25 cellular contexts compared by ENCODE assay signal in genomic region chr19:13050274-13050673, GRCh38. TPM values are rescaled to one million over a fixed set of nuclear protein-coding genes. Genes with fewer than 3 reads are reported as not detected.
A peak's percentile ranks its signal among the peaks of the same experiment; 100 is the strongest.
DNase-seq lines count a peak whose midpoint lies in the region; ATAC-seq and TF ChIP-seq lines count a peak whose summit lies in the region.
"Had no signal": no experiment of that assay in that cellular context is flagged by ENCODE, and none has a peak within 500 bp of the region (broad histone marks: within the 10 kb centered on the region; RNA-seq: fewer than 3 reads in every experiment).

No MANE protein-coding gene starts in this region.

- TF ChIP-seq POLR2A in IMR-90 (IDR thresholded peaks at IDR 0.05; ENCODE audit: low read depth, low read length) (no peak), suprapubic skin (IDR thresholded peaks at IDR 0.05) (no peak)

- no peak overlapping the region; the same call in 1 of the 2 replicates for H3K23ac ChIP-seq in IMR-90 (ENCODE audit: low read depth, low read length)

- ATAC-seq in IMR-90 (ENCODE audit: low read depth) = no peak
- ATAC-seq in GM18858 (IDR thresholded peaks at IDR 0.05; ENCODE audit: unreplicated experiment) = no peak
- ATAC-seq in HG03378 (IDR thresholded peaks at IDR 0.05; ENCODE audit: unreplicated experiment) = no peak
- no peak for ATAC-seq in HG02571 (IDR thresholded peaks at IDR 0.05; ENCODE audit: unreplicated experiment)
- ATAC-seq: activated CD8-positive, alpha-beta T cell treated with anti-CD3 and anti-CD28 coated beads, Interleukin-2, amount 10 ng/mL, durations not matched to agents 7 days and 5 days had no signal

- TF ChIP-seq RAD21 in IMR-90 (IDR thresholded peaks at IDR 0.05; ENCODE audit: low read length) = no peak

- no peak overlapping the region for H2BK15ac ChIP-seq in IMR-90 (ENCODE audit: low read depth, low read length)

- no peak overlapping the region for H3K14ac ChIP-seq in IMR-90 (replicated peaks; ENCODE audit: low read depth, low read length)

- H3K27me3 ChIP-seq in IMR-90 (ENCODE audit: control insufficient read depth, insufficient read depth, low read length) (no peaks in the 10 kb centered on the region), ascending aorta (no peaks in the 10 kb centered on the region), muscle layer of colon (ENCODE audit: control insufficient read depth in 1 of 2, insufficient read depth in 2 of 2, low read length in 2 of 2) (no peaks in the 10 kb centered on the region), suprapubic skin (no peaks in the 10 kb centered on the region)
- H3K27me3 ChIP-seq: right atrium auricular region had no signal

- H3K4me1 ChIP-seq in IMR-90 (ENCODE audit: control insufficient read depth, insufficient read depth, low read length) = peaks cover 43% of the 10 kb centered on the region
- H3K4me1 ChIP-seq in ascending aorta = peaks cover 44 to 89% of the 10 kb centered on the region in 2 donors
- peaks cover 84% of the 10 kb centered on the region for H3K4me1 ChIP-seq in muscle layer of colon (ENCODE audit: insufficient read depth, low read length)
- peaks cover 96% of the 10 kb centered on the region for H3K4me1 ChIP-seq in suprapubic skin

- no peak for TF ChIP-seq EP300 in suprapubic skin (IDR thresholded peaks at IDR 0.05)

- H2BK5ac ChIP-seq in IMR-90 (ENCODE audit: low read depth, low read length, poor library complexity, severe bottlenecking) = no peak overlapping the region

- no peak overlapping the region for H2AFZ ChIP-seq in IMR-90 (replicated peaks; ENCODE audit: low read length, poor library complexity)

- POLR2A ChIA-PET in IMR-90 (lab: Charles Lee; ENCODE audit: unreplicated experiment) = no interaction called here

- DNase-seq in IMR-90 (no peak), ascending aorta (ENCODE audit: low spot score in 2 of 2) (no peak), suprapubic skin (ENCODE audit: low spot score in 2 of 2) (no peak), AG20443 (ENCODE audit: low spot score) (no peak)
- DNase-seq: activated CD4-positive, alpha-beta T cell treated with anti-CD3 and anti-CD28 coated beads for 1 hour; activated CD8-positive, alpha-beta T cell treated with anti-CD3 and anti-CD28 coated beads, Interleukin-2, amount 10 ng/mL, durations not matched to agents 7 days and 5 days; activated naive CD4-positive, alpha-beta T cell treated with Interleukin-2 at 50 U/mL for 16 hours; activated T-cell treated with anti-CD3 and anti-CD28 coated beads, Interleukin-2, amount 50 U/mL, for 1 hour; amygdala; CD4-positive, alpha-beta memory T cell; cerebellar nuclear complex; DMS 273 treated with DMSO at 0.1 percent for 48 hours; effector CD8-positive, alpha-beta T cell; kidney; MM.1S; naive B cell; NCI-H146; NCI-H2171; NCI-H524; stimulated activated CD8-positive, alpha-beta memory T cell treated with anti-CD3 and anti-CD28 coated beads, Interleukin-4, amount 100 ng/mL, for 48 hours had no signal

- H2AK9ac ChIP-seq in IMR-90 (replicated peaks; ENCODE audit: low read depth, low read length, poor library complexity) = no peak overlapping the region

- CTCF ChIA-PET in IMR-90 (lab: Yijun Ruan, JAX) = interaction anchor here (1.4 kb wide), 1 partner anchor 17 kb away, joined by 5 read pairs; no protein-coding TSS in a partner anchor

- H3K56ac ChIP-seq in IMR-90 (ENCODE audit: extremely low read depth, insufficient read depth, low read length) = no peak overlapping the region

- WGBS in IMR-90 (ENCODE audit: extremely low coverage in 2 of 2, insufficient read length in 1 of 2), 2 experiments = 20% methylated on average over 1 of the region's 4 CpGs; no CpG with 5 or more reads in 1 of the 2 experiments
- WGBS in suprapubic skin = 41% methylated on average over 4 of the region's 4 CpGs

- H3K79me1 ChIP-seq in IMR-90 (ENCODE audit: low read depth in 1 of 2, low read length in 2 of 2) = peaks cover 55 to 91% of the 10 kb centered on the region in 2 experiments

- dilution Hi-C loops in IMR-90 (cut with HindIII; ENCODE audit: low sequenced_read_pairs, unreplicated experiment) = no loop called here

- H3K4ac ChIP-seq in IMR-90 (ENCODE audit: low read depth, low read length) = no peak overlapping the region

- H3K27ac ChIP-seq in IMR-90 (ENCODE audit: insufficient read depth, low read length) (no peak overlapping the region), ascending aorta (peak overlapping the region; percentile 99), muscle layer of colon (ENCODE audit: low read depth, low read length) (peak overlapping the region; percentile 41), suprapubic skin (peak overlapping the region; percentile 92)

- H3K36me3 ChIP-seq in IMR-90 (ENCODE audit: control insufficient read depth, insufficient read depth, low read length) = peaks cover 27% of the 10 kb centered on the region
- H3K36me3 ChIP-seq in ascending aorta = no peaks in the 10 kb centered on the region
- no peaks in the 10 kb centered on the region for H3K36me3 ChIP-seq in muscle layer of colon (ENCODE audit: insufficient read depth, low read length)
- no peaks in the 10 kb centered on the region for H3K36me3 ChIP-seq in suprapubic skin

- no peak for TF ChIP-seq CTCF in IMR-90 (conservative IDR thresholded peaks at IDR 0.05; ENCODE audit: low read depth, low read length)
- TF ChIP-seq CTCF in ascending aorta (IDR thresholded peaks at IDR 0.05) = no peak
- TF ChIP-seq CTCF in suprapubic skin (IDR thresholded peaks at IDR 0.05) = no peak

- H3K4me2 ChIP-seq in IMR-90 (ENCODE audit: low read depth, low read length) = no peak overlapping the region

- H3K18ac ChIP-seq in IMR-90 (ENCODE audit: low read depth, low read length) = no peak overlapping the region

- peaks cover 18% of the 10 kb centered on the region for H4K20me1 ChIP-seq in IMR-90 (ENCODE audit: insufficient read depth, low read length)

- H3K4me3 ChIP-seq in IMR-90 (ENCODE audit: insufficient read depth, low read depth, low read length) (no peak overlapping the region), ascending aorta (no peak overlapping the region), muscle layer of colon (ENCODE audit: low read depth in 1 of 2, low read length in 2 of 2) (no peak overlapping the region), suprapubic skin (no peak overlapping the region)
- H3K4me3 ChIP-seq: right atrium auricular region had no signal

- peaks cover 45% of the 10 kb centered on the region for H3K9me1 ChIP-seq in IMR-90 (ENCODE audit: insufficient read depth, low read length)

- H4K5ac ChIP-seq in IMR-90 (ENCODE audit: low read depth, low read length) = no peak overlapping the region

- peak overlapping the region; percentile 28; the same call in 1 of the 2 replicates for H2AK5ac ChIP-seq in IMR-90 (ENCODE audit: low read depth, low read length)

- intact Hi-C loops in IMR-90 (cut with micrococcal nuclease) = no loop called here
- intact Hi-C loops in ascending aorta (cut with DNase I) = no loop called here

- H2BK20ac ChIP-seq in IMR-90 (ENCODE audit: low read depth, low read length) = no peak overlapping the region

- no TSS peak for BruUV-seq in IMR-90 (replicated peaks; lab: Mats Ljungman, UMichigan)

- in situ Hi-C loops in IMR-90 (cut with MboI; ENCODE audit: low sequenced_read_pairs) = no loop called here

- no peak overlapping the region for H2BK120ac ChIP-seq in IMR-90 (ENCODE audit: low read depth, low read length)

- H4K8ac ChIP-seq in IMR-90 (ENCODE audit: low read depth in 2 of 2, low read length in 2 of 2) = no peak overlapping the region

- H4K91ac ChIP-seq in IMR-90 (ENCODE audit: insufficient read depth, low read depth, low read length) = no peak overlapping the region

- H3K9ac ChIP-seq in IMR-90 (ENCODE audit: low read depth, low read length) (no peak overlapping the region), muscle layer of colon (ENCODE audit: low read length) (no peak overlapping the region)

- no peaks in the 10 kb centered on the region for H3K9me3 ChIP-seq in IMR-90 (ENCODE audit: control insufficient read depth, insufficient read depth, low read length)
- H3K9me3 ChIP-seq in ascending aorta = no peaks in the 10 kb centered on the region
- H3K9me3 ChIP-seq in muscle layer of colon (ENCODE audit: low read length) = no peaks in the 10 kb centered on the region
- H3K9me3 ChIP-seq in suprapubic skin = no peaks in the 10 kb centered on the region
- H3K9me3 ChIP-seq: right atrium auricular region had no signal

TF ChIP-seq in IMR-90, 13 proteins besides CTCF, POLR2A, EP300 and RAD21:
- TF ChIP-seq NFE2L2 (IDR thresholded peaks at IDR 0.05; ENCODE audit: low read depth, low read length) (no peak), RCOR1 (IDR thresholded peaks at IDR 0.05; ENCODE audit: insufficient replicate concordance, low read length) (no peak), ELK1 (IDR thresholded peaks at IDR 0.05; ENCODE audit: borderline replicate concordance, low read depth, low read length) (no peak)

RNA-seq across cellular contexts. Expression of gene LYL1, which starts 52.4 kb away (rescaled TPM):
- total RNA-seq in IMR-90 (2012; rRNA removed) (0.28 and 0.36 TPM in 2 replicates), ascending aorta (46.7 TPM), suprapubic skin (1 to 10 TPM; 1.5 to 2.7 (median 2.2) TPM)
- 0.39 and 0.63 TPM in 2 replicates for polyA plus RNA-seq in IMR-90 (2012; rRNA removed)
- polyA plus RNA-seq in IMR-90 (2012; cell fraction: cytosol; rRNA removed) = 0.17 and 0.64 TPM in 2 replicates
- polyA plus RNA-seq in IMR-90 (2012; cell fraction: nucleus; rRNA removed; ENCODE audit: low replicate concordance) = 0.56 and 1.4 TPM in 2 replicates

RNA-seq across cellular contexts. Expression of gene NFIX, which starts 55.0 kb away (rescaled TPM):
- total RNA-seq in IMR-90 (2012; rRNA removed) = 10.0 and 10.2 TPM in 2 replicates
- 46.9 and 47.7 TPM in 2 replicates for polyA plus RNA-seq in IMR-90 (2012; rRNA removed)
- polyA plus RNA-seq in IMR-90 (2012; cell fraction: cytosol; rRNA removed) = 34.3 and 53.4 TPM in 2 replicates
- 34.8 and 48.3 TPM in 2 replicates for polyA plus RNA-seq in IMR-90 (2012; cell fraction: nucleus; rRNA removed; ENCODE audit: low replicate concordance)
- total RNA-seq in ascending aorta = 76.5 TPM
- 100 to 1,000 TPM; 126 to 223 (median 176) TPM for total RNA-seq in suprapubic skin

Comparison
In these comparisons a context has a peak if more than half of its experiments do, and no peak if none do; other contexts are left out.
1. RNA of gene LYL1, which starts 52.4 kb away (total RNA-seq): 46.7 TPM in ascending aorta (single experiment); 1.5 to 2.7 TPM in suprapubic skin and 0.28 to 0.36 TPM in IMR-90; every median in the first group is over 10 times any median in the second.